ENCODE assay signal across 8 cellular contexts in the genomic region with DNA sequence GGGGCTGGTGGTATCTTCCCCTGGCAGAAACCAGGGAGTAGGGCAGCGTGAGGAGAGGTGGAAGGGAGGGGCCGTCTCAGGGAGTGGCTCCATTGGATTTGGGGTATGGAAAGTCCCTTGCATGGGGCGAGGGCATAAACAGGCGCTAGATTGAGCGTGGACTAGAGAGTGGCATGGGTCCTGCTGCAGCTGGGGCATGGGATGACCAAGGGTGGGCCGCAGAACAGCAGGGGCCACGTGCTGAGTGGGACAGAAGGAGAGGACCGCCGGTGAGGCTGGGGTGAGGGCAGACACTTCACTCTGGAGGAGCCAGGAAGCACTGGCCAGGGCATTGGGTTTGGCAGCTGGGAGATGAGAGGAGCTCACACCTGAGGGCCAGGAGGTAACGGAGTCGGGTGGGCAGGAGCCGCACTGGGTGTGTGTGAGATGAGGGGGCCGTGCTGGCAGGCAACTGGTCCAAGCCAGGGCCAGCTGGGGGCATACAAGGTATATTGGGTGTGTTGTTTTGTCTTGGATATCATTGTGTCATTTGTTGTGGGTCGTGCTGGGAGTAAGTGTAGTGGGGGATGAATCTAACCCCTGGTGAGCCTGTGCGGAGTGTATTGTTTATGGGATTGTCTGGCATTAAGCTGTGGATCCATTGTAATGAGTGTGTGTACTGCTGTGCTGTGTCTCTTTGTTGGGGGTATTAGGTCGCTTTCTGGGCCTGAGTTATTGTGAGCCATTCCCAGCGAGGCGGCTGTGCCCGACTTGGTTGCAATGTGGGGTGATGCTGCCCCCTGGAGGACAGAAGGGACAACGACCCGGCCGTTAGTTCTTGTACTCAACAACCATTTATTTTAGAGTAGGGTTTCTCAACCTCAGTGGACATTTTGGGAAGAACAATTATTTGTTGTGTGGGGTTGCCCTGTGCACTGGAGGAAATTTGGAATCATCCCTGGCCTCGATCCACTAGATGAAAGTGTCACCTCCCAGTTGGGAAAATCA.
DNase-seq lines count a peak whose midpoint lies in the region; ATAC-seq and TF ChIP-seq lines count a peak whose summit lies in the region.
"Not testable (repeated sequence)": the region's sequence is repeated elsewhere in the genome, so short reads cannot be mapped to it uniquely, and the experiment has no call there.

No MANE protein-coding gene starts in this region.

- not testable (repeated sequence) for BruUV-seq in IMR-90 (replicated peaks; lab: Mats Ljungman, UMichigan)

- H3K27ac ChIP-seq in IMR-90 (ENCODE audit: insufficient read depth, low read length); body of pancreas; stomach: not testable (repeated sequence)

- not testable (repeated sequence) for H3K23ac ChIP-seq in IMR-90 (ENCODE audit: low read depth, low read length)

- ATAC-seq in GM19395 (IDR thresholded peaks at IDR 0.05; ENCODE audit: unreplicated experiment) (peak; percentile 66), IMR-90 (ENCODE audit: low read depth) (peak; percentile 80), memory B cell (ENCODE audit: low read depth) (peak; percentile 84)
- peak; percentile 92 for ATAC-seq in activated CD4-positive, alpha-beta T cell treated with anti-CD3 and anti-CD28 coated beads for 36 hours
- not testable (repeated sequence) for ATAC-seq in body of pancreas

- H3K36me3 Mint-ChIP-seq in activated CD4-positive, alpha-beta T cell treated with anti-CD3 and anti-CD28 coated beads for 36 hours (ENCODE audit: low read depth); activated T-cell treated with anti-CD3 and anti-CD28 coated beads, Interleukin-2, amount 50 U/mL, for 24 hours (ENCODE audit: low read depth); memory B cell: not testable (repeated sequence)

- not testable (repeated sequence) for H3K4me3 Mint-ChIP-seq in activated CD4-positive, alpha-beta T cell treated with anti-CD3 and anti-CD28 coated beads for 36 hours; activated T-cell treated with anti-CD3 and anti-CD28 coated beads, Interleukin-2, amount 50 U/mL, for 24 hours; memory B cell

- not testable (repeated sequence) for H3K9me3 Mint-ChIP-seq in activated CD4-positive, alpha-beta T cell treated with anti-CD3 and anti-CD28 coated beads for 36 hours (ENCODE audit: low read depth); activated T-cell treated with anti-CD3 and anti-CD28 coated beads, Interleukin-2, amount 50 U/mL, for 24 hours; memory B cell

- H3K27me3 ChIP-seq in IMR-90 (ENCODE audit: control insufficient read depth, insufficient read depth, low read length); body of pancreas; stomach: not testable (repeated sequence)

- H2BK5ac ChIP-seq in IMR-90 (ENCODE audit: low read depth, low read length, poor library complexity, severe bottlenecking): not testable (repeated sequence)

- in situ Hi-C loops in IMR-90 (cut with MboI; ENCODE audit: low sequenced_read_pairs): not testable (repeated sequence)

- H2AK9ac ChIP-seq in IMR-90 (replicated peaks; ENCODE audit: low read depth, low read length, poor library complexity): not testable (repeated sequence)

- not testable (repeated sequence) for TF ChIP-seq EP300 in stomach (IDR thresholded peaks at IDR 0.05)

- not testable (repeated sequence) for H3K4me2 ChIP-seq in IMR-90 (ENCODE audit: low read depth, low read length)

- not testable (repeated sequence) for H3K27me3 Mint-ChIP-seq in activated CD4-positive, alpha-beta T cell treated with anti-CD3 and anti-CD28 coated beads for 36 hours; activated T-cell treated with anti-CD3 and anti-CD28 coated beads, Interleukin-2, amount 50 U/mL, for 24 hours; memory B cell

- not testable (repeated sequence) for TF ChIP-seq CTCF in IMR-90 (conservative IDR thresholded peaks at IDR 0.05; ENCODE audit: low read depth, low read length)
- peak in 1 of 7 experiments; percentile 15 for TF ChIP-seq CTCF in body of pancreas (IDR thresholded peaks at IDR 0.05)
- peak in 1 of 7 experiments; percentile 12 for TF ChIP-seq CTCF in stomach (IDR thresholded peaks at IDR 0.05)

- H3K9me1 ChIP-seq in IMR-90 (ENCODE audit: insufficient read depth, low read length): not testable (repeated sequence)

- intact Hi-C loops in IMR-90 (cut with micrococcal nuclease): loop anchor here (10.0 kb wide), 1 partner anchor 124 kb away; no protein-coding TSS in a partner anchor
- intact Hi-C loops in activated CD4-positive, alpha-beta T cell treated with anti-CD3 and anti-CD28 coated beads for 36 hours (cut with DNase I, micrococcal nuclease): loop anchor here in 1 of 2 experiments (10.0 kb wide), 1 partner anchor 124 kb away; no protein-coding TSS in a partner anchor
- intact Hi-C loops in body of pancreas (cut with DNase I); stomach (cut with DNase I; ENCODE audit: low total_unique reads): not testable (repeated sequence)

- not testable (repeated sequence) for H3K56ac ChIP-seq in IMR-90 (ENCODE audit: extremely low read depth, insufficient read depth, low read length)

- not testable (repeated sequence) for H3K9me3 ChIP-seq in IMR-90 (ENCODE audit: control insufficient read depth, insufficient read depth, low read length); body of pancreas; stomach

- H3K14ac ChIP-seq in IMR-90 (replicated peaks; ENCODE audit: low read depth, low read length): not testable (repeated sequence)

- H3K4me3 ChIP-seq in IMR-90 (ENCODE audit: insufficient read depth, low read depth, low read length); body of pancreas; stomach: not testable (repeated sequence)

- H4K8ac ChIP-seq in IMR-90 (ENCODE audit: low read depth in 2 of 2, low read length in 2 of 2): not testable (repeated sequence)

- H2AK5ac ChIP-seq in IMR-90 (ENCODE audit: low read depth, low read length): not testable (repeated sequence)

- not testable (repeated sequence) for DNase-seq in IMR-90
- peak; percentile 70 for DNase-seq in activated CD4-positive, alpha-beta T cell treated with anti-CD3 and anti-CD28 coated beads for 36 hours
- peak; percentile 70 for DNase-seq in activated T-cell treated with anti-CD3 and anti-CD28 coated beads, Interleukin-2, amount 50 U/mL, for 24 hours
- peak; percentile 27 to 59 (median 51) for DNase-seq in body of pancreas
- peak; percentile 16 to 32 for DNase-seq in memory B cell (ENCODE audit: low spot score in 2 of 2)
- peak; percentile 52 for DNase-seq in stimulated activated CD4-positive, alpha-beta T cell treated with anti-CD3 and anti-CD28 coated beads, Interleukin-4, amount 100 ng/mL, for 1 hour
- DNase-seq in stomach: peak; percentile 51

- H4K91ac ChIP-seq in IMR-90 (ENCODE audit: insufficient read depth, low read depth, low read length): not testable (repeated sequence)

- H4K20me1 ChIP-seq in IMR-90 (ENCODE audit: insufficient read depth, low read length): not testable (repeated sequence)

- not testable (repeated sequence) for H2BK15ac ChIP-seq in IMR-90 (ENCODE audit: low read depth, low read length)

- no CpG with 5 or more reads among the region's 23 CpGs for WGBS in IMR-90 (ENCODE audit: extremely low coverage in 2 of 2, insufficient read length in 1 of 2), 2 experiments
- WGBS in body of pancreas, 2 donors: 15 to 31% methylated on average over 5 to 6 of the region's 23 CpGs
- 9 to 64% (median 13%) methylated on average over 2 to 8 of the region's 23 CpGs for WGBS in stomach, 5 donors

- not testable (repeated sequence) for H3K4me1 Mint-ChIP-seq in activated CD4-positive, alpha-beta T cell treated with anti-CD3 and anti-CD28 coated beads for 36 hours; activated T-cell treated with anti-CD3 and anti-CD28 coated beads, Interleukin-2, amount 50 U/mL, for 24 hours (ENCODE audit: low read depth); memory B cell

- not testable (repeated sequence) for H3K4me1 ChIP-seq in IMR-90 (ENCODE audit: control insufficient read depth, insufficient read depth, low read length); body of pancreas; stomach

- dilution Hi-C loops in IMR-90 (cut with HindIII; ENCODE audit: low sequenced_read_pairs, unreplicated experiment): not testable (repeated sequence)

- not testable (repeated sequence) for H3K79me1 ChIP-seq in IMR-90 (ENCODE audit: low read depth in 1 of 2, low read length in 2 of 2)

- TF ChIP-seq RAD21 in IMR-90 (IDR thresholded peaks at IDR 0.05; ENCODE audit: low read length): not testable (repeated sequence)

- not testable (repeated sequence) for H3K36me3 ChIP-seq in IMR-90 (ENCODE audit: control insufficient read depth, insufficient read depth, low read length); body of pancreas (replicated peaks in 1 of 2; ENCODE audit: insufficient read depth in 1 of 2, low read depth in 2 of 2); stomach

- not testable (repeated sequence) for H3K27ac Mint-ChIP-seq in activated CD4-positive, alpha-beta T cell treated with anti-CD3 and anti-CD28 coated beads for 36 hours; activated T-cell treated with anti-CD3 and anti-CD28 coated beads, Interleukin-2, amount 50 U/mL, for 24 hours
- H3K27ac Mint-ChIP-seq in memory B cell: peak overlapping the region; percentile 2

- H3K18ac ChIP-seq in IMR-90 (ENCODE audit: low read depth, low read length): not testable (repeated sequence)

- H4K5ac ChIP-seq in IMR-90 (ENCODE audit: low read depth, low read length): not testable (repeated sequence)

- TF ChIP-seq POLR2A in IMR-90 (IDR thresholded peaks at IDR 0.05; ENCODE audit: low read depth, low read length); body of pancreas (IDR thresholded peaks at IDR 0.05); stomach (IDR thresholded peaks at IDR 0.05): not testable (repeated sequence)

- H3K9ac ChIP-seq in IMR-90 (ENCODE audit: low read depth, low read length): not testable (repeated sequence)

- POLR2A ChIA-PET in IMR-90 (lab: Charles Lee; ENCODE audit: unreplicated experiment); activated CD4-positive, alpha-beta T cell treated with anti-CD3 and anti-CD28 coated beads for 36 hours (lab: Charles Lee): not testable (repeated sequence)

- CTCF ChIA-PET in IMR-90 (lab: Yijun Ruan, JAX); activated CD4-positive, alpha-beta T cell treated with anti-CD3 and anti-CD28 coated beads for 36 hours (lab: Charles Lee): not testable (repeated sequence)

- H2BK20ac ChIP-seq in IMR-90 (ENCODE audit: low read depth, low read length): not testable (repeated sequence)

- not testable (repeated sequence) for H2BK120ac ChIP-seq in IMR-90 (ENCODE audit: low read depth, low read length)

- H3K4ac ChIP-seq in IMR-90 (ENCODE audit: low read depth, low read length): not testable (repeated sequence)

- H2AFZ ChIP-seq in IMR-90 (replicated peaks; ENCODE audit: low read length, poor library complexity): not testable (repeated sequence)
